Comparison of ENCODE assay signal across 17 cellular contexts in genomic region chr15:52206446-52206845, GRCh38.
"Had no signal": no experiment of that assay in that cellular context is flagged by ENCODE, and none has a peak within 500 bp of the region (broad histone marks: within the 10 kb centered on the region; RNA-seq: fewer than 3 reads in every experiment).

No MANE protein-coding gene starts in this region.

- H3K27ac ChIP-seq: breast epithelium, thyroid gland, vagina had no signal

- H3K36me3 ChIP-seq: breast epithelium, vagina had no signal

- H3K27ac Mint-ChIP-seq: activated CD8-positive, alpha-beta memory T cell treated with anti-CD3 and anti-CD28 coated beads, Interleukin-2, amount 10 ng/mL, durations not matched to agents 7 days and 5 days; activated T-cell treated with anti-CD3 and anti-CD28 coated beads, Interleukin-2, amount 50 U/mL, for 24 hours; endodermal cell; nephron; T-helper 2 cell treated with Interferon-gamma antibody and Interleukin-4, amounts not matched to agents 5 μg/mL and 100 μg/mL, for 36 hours had no signal

- H3K9me3 ChIP-seq: breast epithelium, thyroid gland, vagina had no signal

- H3K27me3 ChIP-seq: breast epithelium, thyroid gland, vagina had no signal

- H3K36me3 Mint-ChIP-seq: activated CD8-positive, alpha-beta memory T cell treated with anti-CD3 and anti-CD28 coated beads, Interleukin-2, amount 10 ng/mL, durations not matched to agents 7 days and 5 days; activated naive CD4-positive, alpha-beta T cell treated with anti-CD3 and anti-CD28 coated beads, Interleukin-2, amount 50 U/mL, for 72 hours had no signal

- H3K4me1 Mint-ChIP-seq: nephron had no signal

- ATAC-seq: activated CD8-positive, alpha-beta memory T cell treated with anti-CD3 and anti-CD28 coated beads, Interleukin-2, amount 10 ng/mL, durations not matched to agents 7 days and 5 days; activated naive CD4-positive, alpha-beta T cell treated with anti-CD3 and anti-CD28 coated beads, Interleukin-2, amount 50 U/mL, for 72 hours had no signal

- DNase-seq: activated CD4-positive, alpha-beta T cell treated with anti-CD3 and anti-CD28 coated beads, Interleukin-2, amount 50 U/mL, for 48 hours; activated CD4-positive, CD25-positive, alpha-beta regulatory T cell treated with anti-CD3 and anti-CD28 coated beads, Interleukin-2, amount 50 U/mL, for 72 hours; activated CD8-positive, alpha-beta memory T cell treated with anti-CD3 and anti-CD28 coated beads, Interleukin-2, amount 10 ng/mL, durations not matched to agents 7 days and 5 days; activated effector memory CD4-positive, alpha-beta T cell treated with Interleukin-2 at 50 U/mL for 16 hours; activated T-cell treated with anti-CD3 and anti-CD28 coated beads, Interleukin-2, amount 50 U/mL, for 24 hours; anterior cingulate cortex; dermis blood vessel endothelial cell; endodermal cell; erythroblast; glutamatergic neuron; stimulated activated CD4-positive, alpha-beta T cell treated with anti-CD3 and anti-CD28 coated beads, Interleukin-15, amount 100 ng/mL, for 24 hours; thyroid gland had no signal

- H3K4me3 Mint-ChIP-seq: activated CD8-positive, alpha-beta memory T cell treated with anti-CD3 and anti-CD28 coated beads, Interleukin-2, amount 10 ng/mL, durations not matched to agents 7 days and 5 days; activated T-cell treated with anti-CD3 and anti-CD28 coated beads, Interleukin-2, amount 50 U/mL, for 24 hours; endodermal cell; nephron; T-helper 2 cell treated with Interferon-gamma antibody and Interleukin-4, amounts not matched to agents 5 μg/mL and 100 μg/mL, for 36 hours had no signal

- H3K27me3 Mint-ChIP-seq: activated CD8-positive, alpha-beta memory T cell treated with anti-CD3 and anti-CD28 coated beads, Interleukin-2, amount 10 ng/mL, durations not matched to agents 7 days and 5 days; activated T-cell treated with anti-CD3 and anti-CD28 coated beads, Interleukin-2, amount 50 U/mL, for 24 hours had no signal

- H3K9me3 Mint-ChIP-seq: activated naive CD4-positive, alpha-beta T cell treated with anti-CD3 and anti-CD28 coated beads, Interleukin-2, amount 50 U/mL, for 72 hours; activated T-cell treated with anti-CD3 and anti-CD28 coated beads, Interleukin-2, amount 50 U/mL, for 24 hours; endodermal cell; nephron; T-helper 2 cell treated with Interferon-gamma antibody and Interleukin-4, amounts not matched to agents 5 μg/mL and 100 μg/mL, for 36 hours had no signal

- H3K4me1 ChIP-seq: breast epithelium, thyroid gland, vagina had no signal

- H3K4me3 ChIP-seq: breast epithelium, thyroid gland, vagina had no signal
